14 cellular contexts compared by ENCODE assay signal in genomic region chr10:71451754-71452153, GRCh38. TPM values are rescaled to one million over a fixed set of nuclear protein-coding genes. Genes with fewer than 3 reads are reported as not detected.
DNase-seq lines count a peak whose midpoint lies in the region; ATAC-seq and TF ChIP-seq lines count a peak whose summit lies in the region.
"Had no signal": no experiment of that assay in that cellular context is flagged by ENCODE, and none has a peak within 500 bp of the region (broad histone marks: within the 10 kb centered on the region; RNA-seq: fewer than 3 reads in every experiment).

No MANE protein-coding gene starts in this region.

- no peak for DNase-seq in H9
- DNase-seq in NCI-H1694 (lab: John Stamatoyannopoulos, UW), result peak; percentile 69
- DNase-seq in NCI-H446 treated with DMSO at 0.1 percent for 48 hours (lab: John Stamatoyannopoulos, UW), result peak; percentile 31
- peak; percentile 6 for DNase-seq in osteoblast (ENCODE audit: insufficient read length, low spot score, missing footprints)
- DNase-seq in MM.1S, result no peak
- DNase-seq in Right ventricle myocardium inferior (ENCODE audit: missing footprints), result no peak
- DNase-seq in NCI-H82 (lab: John Stamatoyannopoulos, UW), result no peak
- DNase-seq: ACHN; BE2C; C1 segment of cervical spinal cord; CD4-positive, CD25-positive, alpha-beta regulatory T cell; CD8-positive, alpha-beta memory T cell; COR-L47 had no signal

- H2BK120ac ChIP-seq in H9 (ENCODE audit: low read depth, low read length, poor library complexity, severe bottlenecking), result no peak overlapping the region

- H3K27ac ChIP-seq in H9 (ENCODE audit: insufficient read length, low read depth, low read length), result no peak overlapping the region
- H3K27ac ChIP-seq in osteoblast (ENCODE audit: low read depth, low read length), result no peak overlapping the region
- H3K27ac ChIP-seq in MM.1S (ENCODE audit: low read length), result no peak overlapping the region

- no peak overlapping the region for H2BK15ac ChIP-seq in H9 (ENCODE audit: low read depth, low read length)

- peak overlapping the region; percentile 34; the same call in 1 of the 2 replicates for H3K14ac ChIP-seq in H9 (ENCODE audit: insufficient read depth, low read length)

- no peak overlapping the region for H3K4me3 ChIP-seq in osteoblast (ENCODE audit: insufficient read depth, low read length)
- no peak overlapping the region for H3K4me3 ChIP-seq in MM.1S (ENCODE audit: low read length)
- H3K4me3 ChIP-seq: HAP-1 had no signal

- no peak overlapping the region for H3K18ac ChIP-seq in H9 (ENCODE audit: insufficient read length, low read depth, low read length)

- H3K23ac ChIP-seq in H9 (ENCODE audit: insufficient read length, low read depth, low read length), result no peak overlapping the region

- no peaks in the 10 kb centered on the region for H3K36me3 Mint-ChIP-seq in H9 (ENCODE audit: insufficient read depth in 1 of 3, low read depth in 3 of 3)
- H3K36me3 Mint-ChIP-seq: CD4-positive, CD25-positive, alpha-beta regulatory T cell; CD8-positive, alpha-beta memory T cell had no signal

- H3K9me3 ChIP-seq in H9 (ENCODE audit: control insufficient read depth, low read depth, low read length) (no peaks in the 10 kb centered on the region), osteoblast (ENCODE audit: low read depth, low read length) (no peaks in the 10 kb centered on the region), MM.1S (replicated peaks; ENCODE audit: insufficient read depth, low read length) (no peaks in the 10 kb centered on the region)
- H3K9me3 ChIP-seq: BE2C, HAP-1 had no signal

- no peak overlapping the region for H2BK5ac ChIP-seq in H9 (ENCODE audit: insufficient read length, low read length)

- no peak for TF ChIP-seq CTCF in H9 (conservative IDR thresholded peaks at IDR 0.05)
- TF ChIP-seq CTCF in osteoblast (IDR thresholded peaks at IDR 0.05; ENCODE audit: extremely low read depth, low read depth, low read length), result no peak
- no peak for TF ChIP-seq CTCF in MM.1S (IDR thresholded peaks at IDR 0.05; ENCODE audit: low read length)

- no peaks in the 10 kb centered on the region for H3F3A ChIP-seq in MM.1S (ENCODE audit: insufficient read depth, low read length)

- ATAC-seq in Right ventricle myocardium inferior, result no peak

- no peak overlapping the region for H3K4me3 Mint-ChIP-seq in H9
- H3K4me3 Mint-ChIP-seq: CD4-positive, CD25-positive, alpha-beta regulatory T cell; CD8-positive, alpha-beta memory T cell had no signal

- no peaks in the 10 kb centered on the region for H4K20me1 ChIP-seq in H9 (ENCODE audit: control insufficient read depth, insufficient read depth, insufficient read length)
- no peaks in the 10 kb centered on the region for H4K20me1 ChIP-seq in osteoblast (ENCODE audit: insufficient read depth, low read length)
- H4K20me1 ChIP-seq in MM.1S (ENCODE audit: insufficient read depth, low read length), result no peaks in the 10 kb centered on the region

- H2BK12ac ChIP-seq in H9 (ENCODE audit: insufficient read length, low read depth, low read length), result no peak overlapping the region

- H3K9me3 Mint-ChIP-seq in H9, result no peaks in the 10 kb centered on the region
- H3K9me3 Mint-ChIP-seq: CD8-positive, alpha-beta memory T cell had no signal

- H3K9ac ChIP-seq in H9 (ENCODE audit: extremely low read depth, insufficient read length, low read length), result no peak overlapping the region
- H3K9ac ChIP-seq in MM.1S (ENCODE audit: low read length), result no peak overlapping the region

- no peak overlapping the region for H2AK5ac ChIP-seq in H9 (ENCODE audit: insufficient read length, low read length)

- no peak overlapping the region for H4K5ac ChIP-seq in H9 (ENCODE audit: insufficient read length, low read depth, low read length)

- no peak overlapping the region for H3K56ac ChIP-seq in H9 (ENCODE audit: insufficient read length, low read depth, low read length)

- H2BK20ac ChIP-seq in H9 (ENCODE audit: low read depth, low read length, poor library complexity, severe bottlenecking), result no peak overlapping the region

- WGBS in H9 (ENCODE audit: extremely low coverage, insufficient read length, low lambda C conversion rate), result no CpG with 5 or more reads among the region's 14 CpGs

- no peaks in the 10 kb centered on the region for H3K79me1 ChIP-seq in H9 (ENCODE audit: insufficient read depth, low read depth, low read length, poor library complexity, severe bottlenecking)

- no peak overlapping the region for H4K91ac ChIP-seq in H9 (ENCODE audit: insufficient read length, low read depth, low read length)

- H3K23me2 ChIP-seq in H9 (ENCODE audit: insufficient read length, low read depth, low read length, poor library complexity, severe bottlenecking), result no peaks in the 10 kb centered on the region

- no peaks in the 10 kb centered on the region for H3K4me1 ChIP-seq in H9 (ENCODE audit: insufficient read depth, low read length)
- no peaks in the 10 kb centered on the region for H3K4me1 ChIP-seq in osteoblast (ENCODE audit: insufficient read depth, low read length)
- H3K4me1 ChIP-seq in MM.1S (ENCODE audit: low read length), result no peaks in the 10 kb centered on the region
- H3K4me1 ChIP-seq: BE2C, HAP-1 had no signal

- peaks cover 0 to 5% of the 10 kb centered on the region in 2 experiments; a peak in 1 of 4 replicates for H3K4me1 Mint-ChIP-seq in H9
- H3K4me1 Mint-ChIP-seq: CD4-positive, CD25-positive, alpha-beta regulatory T cell; CD8-positive, alpha-beta memory T cell had no signal

- no peak overlapping the region for H3T11ph ChIP-seq in H9 (ENCODE audit: low read length)

- H3K4me2 ChIP-seq in H9 (ENCODE audit: insufficient read depth, insufficient read length, low read length) (no peak overlapping the region), osteoblast (ENCODE audit: insufficient read depth, low read length) (no peak overlapping the region), MM.1S (ENCODE audit: low read depth, low read length) (no peak overlapping the region)

- no peak overlapping the region for H3K27ac Mint-ChIP-seq in H9
- H3K27ac Mint-ChIP-seq: CD4-positive, CD25-positive, alpha-beta regulatory T cell; CD8-positive, alpha-beta memory T cell had no signal

- H3K27me3 ChIP-seq in H9 (ENCODE audit: insufficient read depth, low read length) (no peaks in the 10 kb centered on the region), osteoblast (ENCODE audit: insufficient read depth, low read length) (peaks cover 14% of the 10 kb centered on the region), MM.1S (replicated peaks; ENCODE audit: insufficient read depth, low read length) (peaks cover 59% of the 10 kb centered on the region)
- H3K27me3 ChIP-seq: BE2C had no signal

- H2AFZ ChIP-seq in H9 (ENCODE audit: low read length) (no peak overlapping the region), osteoblast (ENCODE audit: low read length) (no peak overlapping the region), MM.1S (ENCODE audit: low read length) (no peak overlapping the region)

- peaks cover 5% of the 10 kb centered on the region for H3K27me3 Mint-ChIP-seq in H9 (ENCODE audit: low read depth)
- H3K27me3 Mint-ChIP-seq: CD4-positive, CD25-positive, alpha-beta regulatory T cell had no signal

- H4K8ac ChIP-seq in H9 (replicated peaks; ENCODE audit: insufficient read length, low read depth, low read length), result no peak overlapping the region

- H3K36me3 ChIP-seq in osteoblast (ENCODE audit: insufficient read depth, low read length) (no peaks in the 10 kb centered on the region), MM.1S (replicated peaks; ENCODE audit: insufficient read depth, low read length) (no peaks in the 10 kb centered on the region)
- H3K36me3 ChIP-seq: BE2C, HAP-1 had no signal

- H3K79me2 ChIP-seq in H9 (ENCODE audit: insufficient read depth, low read length) (no peaks in the 10 kb centered on the region), osteoblast (ENCODE audit: insufficient read depth, low read length) (no peaks in the 10 kb centered on the region), MM.1S (ENCODE audit: low read length) (no peaks in the 10 kb centered on the region)

- H3K9me2 ChIP-seq in MM.1S (replicated peaks; ENCODE audit: insufficient read depth, low read length), result no peaks in the 10 kb centered on the region

- intact Hi-C loops in Right ventricle myocardium inferior (cut with DNase I), result no loop called here

- no peak overlapping the region for H3K4ac ChIP-seq in H9 (ENCODE audit: low read depth, low read length)

RNA-seq across cellular contexts. Expression of gene CDH23, which starts 55.0 kb away (rescaled TPM):
- total RNA-seq in H9 (2021) (1.1 and 2.1 TPM in 2 replicates), osteoblast (under 0.01 and 0.36 TPM in 2 replicates), Right ventricle myocardium inferior (4.8 TPM)

Comparison
In these comparisons a context has a peak if more than half of its experiments do, and no peak if none do; other contexts are left out.
1. DNase-seq: peak in NCI-H1694 (single experiment), NCI-H446 treated with DMSO at 0.1 percent for 48 hours (single experiment) and osteoblast (single experiment); none in H9 (single experiment), MM.1S (single experiment), Right ventricle myocardium inferior (single experiment) and NCI-H82 (single experiment).